ENCODE assay signal across 15 cellular contexts in genomic region chr7:12821746-12822145, GRCh38.
"Had no signal": no experiment of that assay in that cellular context is flagged by ENCODE, and none has a peak within 500 bp of the region (broad histone marks: within the 10 kb centered on the region; RNA-seq: fewer than 3 reads in every experiment).

No MANE protein-coding gene starts in this region.

- ATAC-seq: foreskin keratinocyte; left lung; naive thymus-derived CD8-positive, alpha-beta T cell; right cardiac atrium; stimulated activated memory B cell treated with anti-CD40 and anti-IgM and Interleukin-4, amounts not matched to agents 10 μg/mL and 1 μg/mL and 100 μg/mL, for 72 hours; upper lobe of right lung had no signal

- FAIRE-seq: endothelial cell of umbilical vein, kidney had no signal

- DNase-seq: dermis blood vessel endothelial cell; effector memory CD4-positive, alpha-beta T cell; foreskin keratinocyte; kidney; left lung; naive thymus-derived CD8-positive, alpha-beta T cell; nephron progenitor cell; right cardiac atrium; spleen; stimulated activated CD4-positive, alpha-beta T cell treated with anti-CD3 and anti-CD28 coated beads, Interleukin-4, amount 100 ng/mL, for 4 hours; transverse colon; upper lobe of right lung; uterus had no signal
